9 cellular contexts compared by ENCODE assay signal in genomic region chr9:134404376-134405358, GRCh38.
DNase-seq lines count a peak whose midpoint lies in the region; ATAC-seq and TF ChIP-seq lines count a peak whose summit lies in the region.
"Had no signal": no experiment of that assay in that cellular context is flagged by ENCODE, and none has a peak within 500 bp of the region (broad histone marks: within the 10 kb centered on the region; RNA-seq: fewer than 3 reads in every experiment).

No MANE protein-coding gene starts in this region.

- H3K4me3 ChIP-seq in GM23248 (no peak overlapping the region), left ventricle myocardium inferior (peak overlapping the region; percentile 19), spleen (peak overlapping the region in 1 of 8 donors; percentile 61), mesendoderm (ENCODE audit: low read length) (no peak overlapping the region)
- H3K4me3 ChIP-seq: hepatocyte had no signal

- H2AFZ ChIP-seq in GM23248: no peak overlapping the region
- H2AFZ ChIP-seq: hepatocyte had no signal

- H3K9me2 ChIP-seq in GM23248 (ENCODE audit: insufficient read depth): no peaks in the 10 kb centered on the region

- H3K27ac ChIP-seq in GM23248: peak overlapping the region; percentile 91
- peak overlapping the region; percentile 92 for H3K27ac ChIP-seq in left ventricle myocardium inferior (replicated peaks)
- H3K27ac ChIP-seq in spleen: peak overlapping the region; percentile 57 to 98 (median 92)
- no peak overlapping the region for H3K27ac ChIP-seq in mesendoderm (ENCODE audit: low read depth, low read length)
- H3K27ac ChIP-seq: hepatocyte had no signal

- no peak overlapping the region for H2BK5ac ChIP-seq in mesendoderm (ENCODE audit: low read length)

- DNase-seq in GM23248 (no peak), RPMI8226 (peak; percentile 70), left ventricle myocardium inferior (no peak), spleen (no peak), NCI-H82 (lab: John Stamatoyannopoulos, UW) (no peak), mesendoderm (no peak)
- DNase-seq: NCI-H2227 treated with DMSO at 0.1 percent for 48 hours had no signal

- no peak for TF ChIP-seq POLR2A in spleen (IDR thresholded peaks at IDR 0.05)

- H3K9me3 ChIP-seq in GM23248 (ENCODE audit: low read depth) (no peaks in the 10 kb centered on the region), left ventricle myocardium inferior (replicated peaks) (no peaks in the 10 kb centered on the region), spleen (peaks cover 0 to under 1% (median 0%) of the 10 kb centered on the region in 8 donors)

- H4K8ac ChIP-seq in mesendoderm (ENCODE audit: low read depth, low read length): no peak overlapping the region

- no peak for ATAC-seq in HG02938 (IDR thresholded peaks at IDR 0.05; ENCODE audit: unreplicated experiment)

- no peaks in the 10 kb centered on the region for H3K36me3 ChIP-seq in GM23248 (ENCODE audit: low read depth)
- H3K36me3 ChIP-seq in left ventricle myocardium inferior: peaks cover 12% of the 10 kb centered on the region
- H3K36me3 ChIP-seq in spleen: peaks cover 0 to 50% (median 7%) of the 10 kb centered on the region in 6 donors
- H3K36me3 ChIP-seq in mesendoderm (ENCODE audit: control insufficient read depth, insufficient read depth, low read length): no peaks in the 10 kb centered on the region

- no peak overlapping the region for H3K4me2 ChIP-seq in GM23248 (ENCODE audit: unreplicated experiment)
- H3K4me2 ChIP-seq in mesendoderm (ENCODE audit: low read length): no peak overlapping the region
- H3K4me2 ChIP-seq: hepatocyte had no signal

- H3K56ac ChIP-seq in mesendoderm (ENCODE audit: low read length): no peak overlapping the region

- intact Hi-C loops in left ventricle myocardium inferior (cut with micrococcal nuclease): no loop called here
- intact Hi-C loops in spleen (cut with DNase I; ENCODE audit: low total_unique reads): no loop called here

- 0 out of 2 replicates have a peak, but pooled peaks cover 2% of the 10 kb centered on the region for H4K20me1 ChIP-seq in GM23248 (ENCODE audit: insufficient read depth)

- H3K4me1 ChIP-seq in GM23248 (ENCODE audit: insufficient read depth) (peaks cover 38% of the 10 kb centered on the region), left ventricle myocardium inferior (peaks cover 95% of the 10 kb centered on the region), spleen (peaks cover 62 to 100% (median 83%) of the 10 kb centered on the region in 6 donors), mesendoderm (ENCODE audit: control insufficient read depth, low read depth, low read length) (peaks cover 4% of the 10 kb centered on the region)

- peaks cover 7% of the 10 kb centered on the region for H3F3A ChIP-seq in GM23248 (ENCODE audit: insufficient read depth)

- H2BK15ac ChIP-seq in mesendoderm (replicated peaks; ENCODE audit: low read depth): no peak overlapping the region

- TF ChIP-seq CTCF in left ventricle myocardium inferior (IDR thresholded peaks at IDR 0.05; ENCODE audit: borderline replicate concordance) (no peak), spleen (IDR thresholded peaks at IDR 0.05 in 8 of 11, conservative IDR thresholded peaks at IDR 0.05 in 3 of 11) (no peak)

- no peak overlapping the region for H3K4ac ChIP-seq in mesendoderm (ENCODE audit: low read depth, low read length)

- peaks cover 75% of the 10 kb centered on the region for H3K79me2 ChIP-seq in GM23248 (ENCODE audit: insufficient read depth)
- H3K79me2 ChIP-seq in mesendoderm (ENCODE audit: control insufficient read depth, insufficient read depth, low read length): no peaks in the 10 kb centered on the region

- H3K18ac ChIP-seq in mesendoderm (ENCODE audit: low read length): no peak overlapping the region

- no peak overlapping the region for H4K5ac ChIP-seq in mesendoderm (ENCODE audit: low read length)

- no peak overlapping the region for H2AK5ac ChIP-seq in mesendoderm (ENCODE audit: low read length)

- H3K23ac ChIP-seq in mesendoderm (ENCODE audit: low read length): no peak overlapping the region

- H3K27me3 ChIP-seq in GM23248 (replicated peaks; ENCODE audit: insufficient read depth) (no peaks in the 10 kb centered on the region), left ventricle myocardium inferior (ENCODE audit: low read depth) (no peaks in the 10 kb centered on the region), spleen (replicated peaks in 1 of 7) (no peaks in the 10 kb centered on the region), mesendoderm (ENCODE audit: insufficient read depth, low read length, poor library complexity) (no peaks in the 10 kb centered on the region)
- H3K27me3 ChIP-seq: hepatocyte had no signal

- WGBS in GM23248 (ENCODE audit: low coverage in 1 of 2, low lambda C conversion rate in 2 of 2, missing lambda C conversion rate in 2 of 2), 2 experiments: 78 to 84% methylated on average over 30 to 34 of the region's 34 CpGs
- 42 to 54% (median 50%) methylated on average over 24 to 34 of the region's 34 CpGs for WGBS in spleen, 5 donors
- WGBS in mesendoderm (ENCODE audit: extremely low coverage, insufficient coverage, low lambda C conversion rate): no CpG with 5 or more reads among the region's 34 CpGs

- H3K79me1 ChIP-seq in mesendoderm (ENCODE audit: low read length): peaks cover 1% of the 10 kb centered on the region

- in situ Hi-C loops in GM23248 (cut with MboI): no loop called here

- no peak overlapping the region for H2BK120ac ChIP-seq in mesendoderm (ENCODE audit: low read depth, low read length)

- H3K9ac ChIP-seq in GM23248 (peak overlapping the region; percentile 78), mesendoderm (ENCODE audit: low read length) (no peak overlapping the region)
